15 cellular contexts compared by ENCODE assay signal in genomic region chr9:85960688-85961093, GRCh38. TPM values are rescaled to one million over a fixed set of nuclear protein-coding genes. Genes with fewer than 3 reads are reported as not detected.
DNase-seq lines count a peak whose midpoint lies in the region; ATAC-seq, FAIRE-seq and TF ChIP-seq lines count a peak whose summit lies in the region.
"Had no signal": no experiment of that assay in that cellular context is flagged by ENCODE, and none has a peak within 500 bp of the region (broad histone marks: within the 10 kb centered on the region; RNA-seq: fewer than 3 reads in every experiment).

No MANE protein-coding gene starts in this region.

- H3K36me3 ChIP-seq in right atrium auricular region (peaks cover 15% of the 10 kb centered on the region), small intestine (ENCODE audit: control insufficient read depth in 2 of 2, insufficient read depth in 2 of 2, low read length in 2 of 2) (peaks cover 2 to 5% of the 10 kb centered on the region in 2 donors), osteoblast (ENCODE audit: insufficient read depth, low read length) (peaks cover 32% of the 10 kb centered on the region)

- peaks cover 10% of the 10 kb centered on the region for H4K20me1 ChIP-seq in osteoblast (ENCODE audit: insufficient read depth, low read length)

- no peak overlapping the region for H3K4me3 ChIP-seq in right atrium auricular region
- H3K4me3 ChIP-seq in fibroblast of mammary gland (ENCODE audit: control insufficient read depth, low read depth, low read length), result no peak overlapping the region
- H3K4me3 ChIP-seq in small intestine (ENCODE audit: low read depth in 1 of 2, low read length in 2 of 2), result no peak overlapping the region
- no peak overlapping the region for H3K4me3 ChIP-seq in coronary artery
- no peak overlapping the region for H3K4me3 ChIP-seq in osteoblast (ENCODE audit: insufficient read depth, low read length)
- H3K4me3 ChIP-seq: upper lobe of right lung had no signal

- H3K27me3 ChIP-seq in right atrium auricular region (no peaks in the 10 kb centered on the region), small intestine (ENCODE audit: control insufficient read depth in 2 of 2, insufficient read depth in 2 of 2, low read length in 2 of 2) (no peaks in the 10 kb centered on the region), osteoblast (ENCODE audit: insufficient read depth, low read length) (no peaks in the 10 kb centered on the region)
- H3K27me3 ChIP-seq: upper lobe of right lung had no signal

- FAIRE-seq in small intestine (lab: Jason Lieb, UNC), result no peak
- FAIRE-seq: H1 had no signal

- no peak overlapping the region for H3K27ac ChIP-seq in right atrium auricular region
- H3K27ac ChIP-seq in small intestine (ENCODE audit: low read depth in 1 of 2, low read length in 1 of 2), result no peak overlapping the region
- no peak overlapping the region for H3K27ac ChIP-seq in coronary artery
- H3K27ac ChIP-seq in osteoblast (ENCODE audit: low read depth, low read length), result no peak overlapping the region
- H3K27ac ChIP-seq: upper lobe of right lung had no signal

- DNase-seq in Right ventricle myocardium superior, result no peak
- no peak for DNase-seq in right atrium auricular region (ENCODE audit: low spot score)
- DNase-seq in NCI-H69 (lab: John Stamatoyannopoulos, UW), result peak; percentile 88
- peak; percentile 28 for DNase-seq in fibroblast of mammary gland (ENCODE audit: low read depth)
- DNase-seq in small intestine, result peak; percentile 42
- DNase-seq in coronary artery (ENCODE audit: low spot score), result no peak
- DNase-seq in osteoblast (ENCODE audit: insufficient read length, low spot score, missing footprints), result no peak
- DNase-seq: activated CD8-positive, alpha-beta T cell treated with anti-CD3 and anti-CD28 coated beads for 36 hours; activated naive CD4-positive, alpha-beta T cell treated with anti-CD3 and anti-CD28 coated beads for 36 hours; Karpas-422; midbrain; right cardiac atrium; upper lobe of right lung had no signal

- H3K79me2 ChIP-seq in osteoblast (ENCODE audit: insufficient read depth, low read length), result peaks cover 22% of the 10 kb centered on the region

- H3K9me3 ChIP-seq in right atrium auricular region, result no peaks in the 10 kb centered on the region
- no peaks in the 10 kb centered on the region for H3K9me3 ChIP-seq in small intestine (ENCODE audit: control insufficient read depth, low read depth)
- H3K9me3 ChIP-seq in osteoblast (ENCODE audit: low read depth, low read length), result no peaks in the 10 kb centered on the region
- H3K9me3 ChIP-seq: upper lobe of right lung had no signal

- ATAC-seq in Right ventricle myocardium superior (ENCODE audit: poor library complexity) (peak; percentile 64), HG02884 (IDR thresholded peaks at IDR 0.05; ENCODE audit: unreplicated experiment) (no peak)
- ATAC-seq: activated CD8-positive, alpha-beta T cell treated with anti-CD3 and anti-CD28 coated beads for 36 hours; upper lobe of right lung had no signal

- no peak overlapping the region for H3K4me2 ChIP-seq in osteoblast (ENCODE audit: insufficient read depth, low read length)

- intact Hi-C loops in Right ventricle myocardium superior (cut with DNase I), result no loop called here

- TF ChIP-seq CTCF in right atrium auricular region (IDR thresholded peaks at IDR 0.05) (no peak), fibroblast of mammary gland (conservative IDR thresholded peaks at IDR 0.05; ENCODE audit: control insufficient read depth, insufficient read depth, low read depth, low read length) (no peak), coronary artery (IDR thresholded peaks at IDR 0.05) (no peak), osteoblast (IDR thresholded peaks at IDR 0.05; ENCODE audit: extremely low read depth, low read depth, low read length) (no peak)

- WGBS in small intestine, 3 donors, result 37 to 52% (median 48%) methylated on average over 3 of the region's 3 CpGs

- H3K4me1 ChIP-seq in right atrium auricular region (peaks cover 0 to 7% of the 10 kb centered on the region in 2 donors), small intestine (ENCODE audit: control insufficient read depth in 2 of 2, insufficient read depth in 1 of 2, low read depth in 1 of 2, low read length in 1 of 2) (no peaks in the 10 kb centered on the region), osteoblast (ENCODE audit: insufficient read depth, low read length) (no peaks in the 10 kb centered on the region)

- H2AFZ ChIP-seq in osteoblast (ENCODE audit: low read length), result no peak overlapping the region

RNA-seq across cellular contexts. Expression of gene NAA35, which starts 19.7 kb away (rescaled TPM):
- total RNA-seq in Right ventricle myocardium superior (15.5 TPM), right atrium auricular region (10 to 100 TPM; 12.1 to 12.4 TPM), osteoblast (23.5 and 25.6 TPM in 2 replicates)
- polyA plus RNA-seq in small intestine, result 10 to 100 TPM in 1 of 3 donors, 1 to 10 TPM in 2; 7.2 to 11.2 (median 7.3) TPM

Comparison
In these comparisons a context has a peak if more than half of its experiments do, and no peak if none do; other contexts are left out.
1. DNase-seq: peak in NCI-H69 (single experiment), fibroblast of mammary gland (single experiment) and small intestine (single experiment); none in Right ventricle myocardium superior (single experiment), right atrium auricular region (single experiment), coronary artery (single experiment) and osteoblast (single experiment).